ENCODE assay signal across 20 cellular contexts in the genomic region with DNA sequence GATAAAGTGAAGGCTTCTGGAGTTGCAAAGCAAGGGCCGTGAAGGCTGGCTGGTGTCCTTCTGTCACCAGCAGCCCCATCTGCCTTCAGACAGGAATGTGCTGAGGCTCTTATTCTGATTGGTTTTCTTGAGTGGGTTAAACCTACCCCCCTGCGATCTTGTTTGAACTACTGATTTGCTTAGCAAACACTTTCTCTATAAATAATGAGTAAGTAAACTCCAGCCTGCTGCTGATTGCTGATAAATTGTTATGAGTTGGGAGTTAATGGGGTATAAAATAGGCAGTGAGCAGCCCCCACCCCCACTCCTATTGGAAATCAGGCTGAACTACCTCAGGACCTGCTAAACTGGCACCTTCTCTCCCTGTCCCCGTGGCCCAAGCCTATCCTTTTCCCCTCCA.
A peak's percentile ranks its signal among the peaks of the same experiment; 100 is the strongest.
DNase-seq lines count a peak whose midpoint lies in the region; ATAC-seq and TF ChIP-seq lines count a peak whose summit lies in the region.
"Had no signal": no experiment of that assay in that cellular context is flagged by ENCODE, and none has a peak within 500 bp of the region (broad histone marks: within the 10 kb centered on the region; RNA-seq: fewer than 3 reads in every experiment).

No MANE protein-coding gene starts in this region.

- H3K36me3 ChIP-seq in prostate gland (no peaks in the 10 kb centered on the region), Peyer's patch (no peaks in the 10 kb centered on the region), testis (ENCODE audit: low read depth, missing control alignments) (no peaks in the 10 kb centered on the region)
- H3K36me3 ChIP-seq: BE2C, spleen, suprapubic skin had no signal

- H3K9me3 ChIP-seq in prostate gland (no peaks in the 10 kb centered on the region), Peyer's patch (no peaks in the 10 kb centered on the region), testis (no peaks in the 10 kb centered on the region)
- H3K9me3 ChIP-seq: BE2C, psoas muscle, spleen, suprapubic skin had no signal

- H3K4me1 ChIP-seq in prostate gland (replicated peaks): no peaks in the 10 kb centered on the region
- no peaks in the 10 kb centered on the region for H3K4me1 ChIP-seq in Peyer's patch
- H3K4me1 ChIP-seq in testis: no peaks in the 10 kb centered on the region
- H3K4me1 ChIP-seq: BE2C, psoas muscle, spleen, suprapubic skin had no signal

- H3K27ac ChIP-seq in prostate gland: no peak overlapping the region
- H3K27ac ChIP-seq in Peyer's patch: no peak overlapping the region
- no peak overlapping the region for H3K27ac ChIP-seq in testis
- H3K27ac ChIP-seq: 22Rv1, GM23248, psoas muscle, spleen, suprapubic skin had no signal

- TF ChIP-seq CTCF in prostate gland (IDR thresholded peaks at IDR 0.05) (no peak), Peyer's patch (IDR thresholded peaks at IDR 0.05) (no peak), testis (IDR thresholded peaks at IDR 0.05) (no peak)

- intact Hi-C loops in prostate gland (cut with DNase I): no loop called here
- intact Hi-C loops in testis (cut with DNase I; ENCODE audit: low total_unique reads): no loop called here

- H3K27me3 ChIP-seq in prostate gland (replicated peaks; ENCODE audit: insufficient read depth) (no peaks in the 10 kb centered on the region), Peyer's patch (no peaks in the 10 kb centered on the region), testis (no peaks in the 10 kb centered on the region)
- H3K27me3 ChIP-seq: BE2C, suprapubic skin had no signal

- no peak for ATAC-seq in HG02610 (IDR thresholded peaks at IDR 0.05; ENCODE audit: unreplicated experiment)
- ATAC-seq: activated CD4-positive, alpha-beta T cell treated with anti-CD3 and anti-CD28 coated beads for 36 hours; activated naive CD8-positive, alpha-beta T cell treated with anti-CD3 and anti-CD28 coated beads, Interleukin-2, amount 50 U/mL, for 24 hours; psoas muscle; SK-N-SH treated with all-trans-retinoic acid at 6 μM for 48 hours had no signal

- no peak for TF ChIP-seq POLR2A in prostate gland (IDR thresholded peaks at IDR 0.05)
- no peak for TF ChIP-seq POLR2A in Peyer's patch (IDR thresholded peaks at IDR 0.05)
- TF ChIP-seq POLR2A in testis (IDR thresholded peaks at IDR 0.05): no peak

- DNase-seq in NCI-H1436 (lab: John Stamatoyannopoulos, UW): peak; percentile 31
- DNase-seq in NCI-H1436 treated with DMSO at 0.1 percent for 48 hours (lab: John Stamatoyannopoulos, UW): no peak
- peak; percentile 93 for DNase-seq in NCI-H146 (lab: John Stamatoyannopoulos, UW)
- peak; percentile 98 for DNase-seq in NCI-H748 (lab: John Stamatoyannopoulos, UW; ENCODE audit: unreplicated experiment)
- peak; percentile 49 for DNase-seq in prostate gland (ENCODE audit: low spot score)
- no peak for DNase-seq in Peyer's patch
- no peak for DNase-seq in testis
- DNase-seq: activated CD4-positive, alpha-beta T cell treated with anti-CD3 and anti-CD28 coated beads for 36 hours; activated naive CD8-positive, alpha-beta T cell treated with anti-CD3 and anti-CD28 coated beads, Interleukin-2, amount 50 U/mL, for 24 hours; BE2C; foreskin fibroblast; GM23248; hypothalamus; NCI-H446; psoas muscle; spleen had no signal

- WGBS in prostate gland: 30% methylated on average over 3 of the region's 3 CpGs
- WGBS in testis, 2 donors: 45 to 49% methylated on average over 3 of the region's 3 CpGs

- H3K4me3 ChIP-seq in prostate gland (no peak overlapping the region), Peyer's patch (no peak overlapping the region), testis (no peak overlapping the region)
- H3K4me3 ChIP-seq: GM23248, psoas muscle, spleen, suprapubic skin had no signal

Comparison
In these comparisons a context has a peak if more than half of its experiments do, and no peak if none do; other contexts are left out.
1. DNase-seq: peak in NCI-H1436 (single experiment), NCI-H146 (single experiment), NCI-H748 (single experiment) and prostate gland (single experiment); none in NCI-H1436 treated with DMSO at 0.1 percent for 48 hours (single experiment), Peyer's patch (0 of 3) and testis (single experiment).